ENCODE assay signal across 9 cellular contexts in genomic region chr11:46348986-46349401, GRCh38. TPM values are rescaled to one million over a fixed set of nuclear protein-coding genes. Genes with fewer than 3 reads are reported as not detected.
A peak's percentile ranks its signal among the peaks of the same experiment; 100 is the strongest.
DNase-seq lines count a peak whose midpoint lies in the region; ATAC-seq and TF ChIP-seq lines count a peak whose summit lies in the region.
"Had no signal": no experiment of that assay in that cellular context is flagged by ENCODE, and none has a peak within 500 bp of the region (broad histone marks: within the 10 kb centered on the region; RNA-seq: fewer than 3 reads in every experiment).

No MANE protein-coding gene starts in this region.

- no peak overlapping the region for H3K27ac ChIP-seq in OCI-LY3 (ENCODE audit: low read length)

- no peak overlapping the region for H3K27ac Mint-ChIP-seq in Calu3 (ENCODE audit: unreplicated experiment)
- peak overlapping the region; percentile 94 for H3K27ac Mint-ChIP-seq in activated naive CD8-positive, alpha-beta T cell treated with anti-CD3 and anti-CD28 coated beads, Interleukin-2, amount 10 ng/mL, durations not matched to agents 7 days and 5 days
- H3K27ac Mint-ChIP-seq in natural killer cell treated with Interleukin-12 subunit alpha and Interleukin-12 subunit beta and Interleukin-15 and Interleukin-18, amount 100 ng/mL, for 72 hours = peak overlapping the region; percentile 89 to 95

- peaks cover 20% of the 10 kb centered on the region for H3K4me1 Mint-ChIP-seq in Calu3 (ENCODE audit: low read depth, unreplicated experiment)
- H3K4me1 Mint-ChIP-seq in activated naive CD8-positive, alpha-beta T cell treated with anti-CD3 and anti-CD28 coated beads, Interleukin-2, amount 10 ng/mL, durations not matched to agents 7 days and 5 days = peaks cover 70% of the 10 kb centered on the region
- peaks cover 60 to 61% of the 10 kb centered on the region in 2 donors for H3K4me1 Mint-ChIP-seq in natural killer cell treated with Interleukin-12 subunit alpha and Interleukin-12 subunit beta and Interleukin-15 and Interleukin-18, amount 100 ng/mL, for 72 hours (ENCODE audit: low read depth in 2 of 2)

- H3K9me3 ChIP-seq in OCI-LY3 (ENCODE audit: insufficient read depth, low read length) = no peaks in the 10 kb centered on the region

- POLR2A ChIA-PET in activated naive CD8-positive, alpha-beta T cell treated with anti-CD3 and anti-CD28 coated beads, Interleukin-2, amount 10 ng/mL, durations not matched to agents 7 days and 5 days (lab: Charles Lee) = interaction anchor here (0.9 to 2.6 kb wide), 9 partner anchors 12 to 431 kb away, joined by 3 to 13 read pairs (median 5); partner anchors contain the start of gene PEX16

- no TSS peak for BruUV-seq in Calu3 (replicated peaks; lab: Mats Ljungman, UMichigan)

- peaks cover 61% of the 10 kb centered on the region for H3K79me2 ChIP-seq in OCI-LY3 (ENCODE audit: low read length)

- no peak for DNase-seq in Calu3
- peak; percentile 65 for DNase-seq in activated naive CD8-positive, alpha-beta T cell treated with anti-CD3 and anti-CD28 coated beads, Interleukin-2, amount 10 ng/mL, durations not matched to agents 7 days and 5 days
- peak; percentile 87 for DNase-seq in natural killer cell treated with Interleukin-12 subunit alpha and Interleukin-12 subunit beta and Interleukin-15 and Interleukin-18, amount 100 ng/mL, for 72 hours (ENCODE audit: low spot score)
- DNase-seq in HPDE6-E6E7 (ENCODE audit: extremely low spot score) = no peak
- no peak for DNase-seq in NCI-H1436 treated with DMSO at 0.1 percent for 48 hours (lab: John Stamatoyannopoulos, UW)
- DNase-seq in NCI-H1092 treated with DMSO at 0.1 percent for 48 hours (lab: John Stamatoyannopoulos, UW) = no peak

- peak; percentile 45 for ATAC-seq in activated naive CD8-positive, alpha-beta T cell treated with anti-CD3 and anti-CD28 coated beads, Interleukin-2, amount 10 ng/mL, durations not matched to agents 7 days and 5 days (ENCODE audit: low read depth)
- ATAC-seq in natural killer cell treated with Interleukin-12 subunit alpha and Interleukin-12 subunit beta and Interleukin-15 and Interleukin-18, amount 100 ng/mL, for 72 hours = peak; percentile 25 to 67
- no peak for ATAC-seq in GM18502 (IDR thresholded peaks at IDR 0.05; ENCODE audit: poor library complexity, unreplicated experiment)

- peaks cover 34% of the 10 kb centered on the region for H3K4me1 ChIP-seq in OCI-LY3 (ENCODE audit: low read length)

- H3K9me3 Mint-ChIP-seq in Calu3 (ENCODE audit: low read depth, unreplicated experiment) = no peaks in the 10 kb centered on the region
- H3K9me3 Mint-ChIP-seq in activated naive CD8-positive, alpha-beta T cell treated with anti-CD3 and anti-CD28 coated beads, Interleukin-2, amount 10 ng/mL, durations not matched to agents 7 days and 5 days = no peaks in the 10 kb centered on the region
- H3K9me3 Mint-ChIP-seq in natural killer cell treated with Interleukin-12 subunit alpha and Interleukin-12 subunit beta and Interleukin-15 and Interleukin-18, amount 100 ng/mL, for 72 hours = no peaks in the 10 kb centered on the region

- H3K36me3 Mint-ChIP-seq in Calu3 (ENCODE audit: insufficient read depth, unreplicated experiment) = peaks cover 23% of the 10 kb centered on the region
- H3K36me3 Mint-ChIP-seq in activated naive CD8-positive, alpha-beta T cell treated with anti-CD3 and anti-CD28 coated beads, Interleukin-2, amount 10 ng/mL, durations not matched to agents 7 days and 5 days = peaks cover 5% of the 10 kb centered on the region
- H3K36me3 Mint-ChIP-seq in natural killer cell treated with Interleukin-12 subunit alpha and Interleukin-12 subunit beta and Interleukin-15 and Interleukin-18, amount 100 ng/mL, for 72 hours = no peaks in the 10 kb centered on the region

- TF ChIP-seq CTCF in Calu3 (IDR thresholded peaks at IDR 0.05; ENCODE audit: unreplicated experiment) (no peak), OCI-LY3 (IDR thresholded peaks at IDR 0.05; ENCODE audit: low read depth, low read length) (no peak)

- H3K27me3 ChIP-seq in OCI-LY3 (ENCODE audit: low read depth, low read length) = peaks cover 8% of the 10 kb centered on the region; the same call in 1 of the 2 replicates

- intact Hi-C loops in Calu3 (cut with micrococcal nuclease; ENCODE audit: unreplicated experiment) = no loop called here

- peaks cover 34% of the 10 kb centered on the region for H3K27me3 Mint-ChIP-seq in Calu3 (ENCODE audit: unreplicated experiment)
- H3K27me3 Mint-ChIP-seq in activated naive CD8-positive, alpha-beta T cell treated with anti-CD3 and anti-CD28 coated beads, Interleukin-2, amount 10 ng/mL, durations not matched to agents 7 days and 5 days = no peaks in the 10 kb centered on the region
- H3K27me3 Mint-ChIP-seq in natural killer cell treated with Interleukin-12 subunit alpha and Interleukin-12 subunit beta and Interleukin-15 and Interleukin-18, amount 100 ng/mL, for 72 hours = peaks cover 0 to 3% of the 10 kb centered on the region in 2 donors

- H4K20me1 ChIP-seq in OCI-LY3 (ENCODE audit: insufficient read depth, low read length) = peaks cover 6% of the 10 kb centered on the region; the same call in 1 of the 2 replicates

- peak overlapping the region; percentile 100 for H3K4me2 ChIP-seq in OCI-LY3 (ENCODE audit: low read length)

- H3K9ac ChIP-seq in OCI-LY3 (ENCODE audit: low read length) = no peak overlapping the region

- CTCF ChIA-PET in Calu3 (lab: Charles Lee) = interaction anchor here (1.5 kb wide), 1 partner anchor 14 kb away, joined by 8 read pairs; no protein-coding TSS in a partner anchor

- no peak overlapping the region for H2AFZ ChIP-seq in OCI-LY3 (ENCODE audit: low read depth, low read length)

- H3K4me3 ChIP-seq in OCI-LY3 (ENCODE audit: low read length) = peak overlapping the region; percentile 82; the same call in 1 of the 2 replicates

- H3K36me3 ChIP-seq in OCI-LY3 (replicated peaks; ENCODE audit: low read depth, low read length) = peaks cover 3% of the 10 kb centered on the region

- peak overlapping the region; percentile 50 for H3K4me3 Mint-ChIP-seq in Calu3 (ENCODE audit: low read depth, unreplicated experiment)
- peak overlapping the region; percentile 93 for H3K4me3 Mint-ChIP-seq in activated naive CD8-positive, alpha-beta T cell treated with anti-CD3 and anti-CD28 coated beads, Interleukin-2, amount 10 ng/mL, durations not matched to agents 7 days and 5 days
- peak overlapping the region; percentile 96 for H3K4me3 Mint-ChIP-seq in natural killer cell treated with Interleukin-12 subunit alpha and Interleukin-12 subunit beta and Interleukin-15 and Interleukin-18, amount 100 ng/mL, for 72 hours

RNA-seq across cellular contexts. Expression of gene DGKZ, which starts 1.7 kb away (rescaled TPM):
- 38.0 and 40.2 TPM in 2 replicates for total RNA-seq in Calu3 (2022)
- total RNA-seq in activated naive CD8-positive, alpha-beta T cell treated with anti-CD3 and anti-CD28 coated beads, Interleukin-2, amount 10 ng/mL, durations not matched to agents 7 days and 5 days = 100 to 1,000 TPM; 160 to 163 TPM
- 100 to 1,000 TPM; 104 to 207 TPM for total RNA-seq in natural killer cell treated with Interleukin-12 subunit alpha and Interleukin-12 subunit beta and Interleukin-15 and Interleukin-18, amount 100 ng/mL, for 72 hours

RNA-seq across cellular contexts. Expression of gene MDK, which starts 32.5 kb away (rescaled TPM):
- 74.9 and 139 TPM in 2 replicates for total RNA-seq in Calu3 (2022)
- 1 to 10 TPM; 6.9 to 7.4 TPM for total RNA-seq in activated naive CD8-positive, alpha-beta T cell treated with anti-CD3 and anti-CD28 coated beads, Interleukin-2, amount 10 ng/mL, durations not matched to agents 7 days and 5 days
- total RNA-seq in natural killer cell treated with Interleukin-12 subunit alpha and Interleukin-12 subunit beta and Interleukin-15 and Interleukin-18, amount 100 ng/mL, for 72 hours = 1 to 10 TPM; 1.4 to 4.0 TPM

RNA-seq across cellular contexts. Expression of gene CHRM4, which starts 42.6 kb away (rescaled TPM):
- total RNA-seq in Calu3 (2022) = not detected in 2 replicates
- under 1 TPM; 0.19 to 0.40 TPM for total RNA-seq in activated naive CD8-positive, alpha-beta T cell treated with anti-CD3 and anti-CD28 coated beads, Interleukin-2, amount 10 ng/mL, durations not matched to agents 7 days and 5 days
- total RNA-seq in natural killer cell treated with Interleukin-12 subunit alpha and Interleukin-12 subunit beta and Interleukin-15 and Interleukin-18, amount 100 ng/mL, for 72 hours = under 1 TPM; 0.75 to 0.81 TPM
- total RNA-seq: activated CD8-positive, alpha-beta memory T cell treated with anti-CD3 and anti-CD28 coated beads for 36 hours had no signal

Comparison
In these comparisons a context has a peak if more than half of its experiments do, and no peak if none do; other contexts are left out.
1. DNase-seq: peak in activated naive CD8-positive, alpha-beta T cell treated with anti-CD3 and anti-CD28 coated beads, Interleukin-2, amount 10 ng/mL, durations not matched to agents 7 days and 5 days (single experiment) and natural killer cell treated with Interleukin-12 subunit alpha and Interleukin-12 subunit beta and Interleukin-15 and Interleukin-18, amount 100 ng/mL, for 72 hours (single experiment); none in Calu3 (single experiment), HPDE6-E6E7 (single experiment), NCI-H1436 treated with DMSO at 0.1 percent for 48 hours (single experiment) and NCI-H1092 treated with DMSO at 0.1 percent for 48 hours (single experiment).
2. Peak in every context shown above with its lines, with median percentiles within 50 percentile points of each other: H3K4me3 Mint-ChIP-seq.